Comparison of ENCODE assay signal across 28 cellular contexts in genomic region chr12:9406564-9407424, GRCh38.
DNase-seq lines count a peak whose midpoint lies in the region; ATAC-seq and TF ChIP-seq lines count a peak whose summit lies in the region.
"Had no signal": no experiment of that assay in that cellular context is flagged by ENCODE, and none has a peak within 500 bp of the region (broad histone marks: within the 10 kb centered on the region; RNA-seq: fewer than 3 reads in every experiment).

No MANE protein-coding gene starts in this region.

- no peak overlapping the region for H3K4me2 ChIP-seq in H9 (ENCODE audit: insufficient read depth, insufficient read length, low read length)

- H3K9me3 ChIP-seq in H9 (ENCODE audit: control insufficient read depth, low read depth, low read length): no peaks in the 10 kb centered on the region
- no peaks in the 10 kb centered on the region for H3K9me3 ChIP-seq in NT2/D1 (ENCODE audit: insufficient read depth, low read length)
- H3K9me3 ChIP-seq in iPS-15b (ENCODE audit: control insufficient read depth, insufficient read depth, low read length): no peaks in the 10 kb centered on the region
- no peaks in the 10 kb centered on the region for H3K9me3 ChIP-seq in sigmoid colon

- H3K23me2 ChIP-seq in H9 (ENCODE audit: insufficient read length, low read depth, low read length, poor library complexity, severe bottlenecking): no peaks in the 10 kb centered on the region

- no peak overlapping the region for H4K5ac ChIP-seq in H9 (ENCODE audit: insufficient read length, low read depth, low read length)

- no peak overlapping the region for H2AK5ac ChIP-seq in H9 (ENCODE audit: insufficient read length, low read length)

- no peak for TF ChIP-seq POLR2A in sigmoid colon (IDR thresholded peaks at IDR 0.05)

- H3K23ac ChIP-seq in H9 (ENCODE audit: insufficient read length, low read depth, low read length): no peak overlapping the region

- no peak overlapping the region for H2BK12ac ChIP-seq in H9 (ENCODE audit: insufficient read length, low read depth, low read length)

- H3K27ac Mint-ChIP-seq in H9: peak overlapping the region in 2 of 3 experiments; percentile 85 to 90; a peak in 4 of 7 replicates
- no peak overlapping the region for H3K27ac Mint-ChIP-seq in activated CD4-positive, alpha-beta memory T cell treated with anti-CD3 and anti-CD28 coated beads for 36 hours
- H3K27ac Mint-ChIP-seq: CD4-positive, alpha-beta T cell; dendritic cell treated with granulocyte-macrophage colony-stimulating factor and Interleukin-4, amounts not matched to agents 40 ng/mL and 50 ng/mL, for 4 days; stimulated activated effector memory CD8-positive, alpha-beta T cell treated with anti-CD3 and anti-CD28 coated beads, Interleukin-12 subunit alpha, Interleukin-12 subunit beta, amount 100 ng/mL, for 72 hours had no signal

- H4K91ac ChIP-seq in H9 (ENCODE audit: insufficient read length, low read depth, low read length): no peak overlapping the region

- H3K79me2 ChIP-seq in H9 (ENCODE audit: insufficient read depth, low read length): no peaks in the 10 kb centered on the region

- intact Hi-C loops in sigmoid colon (cut with DNase I): no loop called here
- intact Hi-C loops in activated CD4-positive, alpha-beta memory T cell treated with anti-CD3 and anti-CD28 coated beads for 36 hours (cut with micrococcal nuclease): no loop called here

- peak overlapping the region; percentile 47; the same call in 1 of the 2 replicates for H3K14ac ChIP-seq in H9 (ENCODE audit: insufficient read depth, low read length)

- ATAC-seq in HG02798 (IDR thresholded peaks at IDR 0.05; ENCODE audit: poor library complexity, unreplicated experiment): no peak
- ATAC-seq: naive thymus-derived CD4-positive, alpha-beta T cell; stimulated activated effector memory CD8-positive, alpha-beta T cell treated with anti-CD3 and anti-CD28 coated beads, Interleukin-12 subunit alpha, Interleukin-12 subunit beta, amount 100 ng/mL, for 72 hours had no signal

- CTCF ChIA-PET in activated CD4-positive, alpha-beta memory T cell treated with anti-CD3 and anti-CD28 coated beads for 36 hours (lab: Charles Lee): no interaction called here

- H3K4me1 ChIP-seq in H9 (ENCODE audit: insufficient read depth, low read length) (no peaks in the 10 kb centered on the region), NT2/D1 (ENCODE audit: insufficient read depth, insufficient read length) (peaks cover 15% of the 10 kb centered on the region), iPS-15b (ENCODE audit: control insufficient read depth, insufficient read depth, low read length) (no peaks in the 10 kb centered on the region), sigmoid colon (no peaks in the 10 kb centered on the region)

- no peak for DNase-seq in H9
- no peak for DNase-seq in NT2/D1 (ENCODE audit: low read depth, low spot score)
- DNase-seq in sigmoid colon: no peak
- DNase-seq in occipital lobe (lab: John Stamatoyannopoulos, UW): no peak
- DNase-seq in activated CD8-positive, alpha-beta memory T cell treated with anti-CD3 and anti-CD28 coated beads, Interleukin-2, amount 50 U/mL, for 4 hours: no peak
- DNase-seq in activated CD4-positive, alpha-beta memory T cell treated with anti-CD3 and anti-CD28 coated beads for 36 hours: no peak
- DNase-seq: activated CD4-positive, alpha-beta T cell treated with anti-CD3 and anti-CD28 coated beads for 1 hour; activated CD8-positive, alpha-beta memory T cell treated with anti-CD3 and anti-CD28 coated beads for 24 hours; activated naive CD4-positive, alpha-beta T cell treated with Interleukin-2 at 50 U/mL for 16 hours; activated T-cell treated with anti-CD3 and anti-CD28 coated beads, Interleukin-2, amount 50 U/mL, for 48 hours; amniotic stem cell; CD4-positive, alpha-beta T cell; foreskin fibroblast; kidney; naive thymus-derived CD4-positive, alpha-beta T cell; NCI-H1048; NCI-H1930; NCI-H2227 treated with DMSO at 0.1 percent for 48 hours; NCI-H748 treated with DMSO at 0.1 percent for 48 hours; OCI-M1; Right ventricle myocardium superior; small intestine; stimulated activated CD4-positive, alpha-beta T cell treated with anti-CD3 and anti-CD28 coated beads, Interleukin-2, amount 100 ng/mL, for 24 hours had no signal

- H3K36me3 ChIP-seq in NT2/D1 (ENCODE audit: insufficient read depth, insufficient read length, low read length): no peaks in the 10 kb centered on the region
- H3K36me3 ChIP-seq in iPS-15b (ENCODE audit: control insufficient read depth, insufficient read depth, low read length): no peaks in the 10 kb centered on the region
- H3K36me3 ChIP-seq in sigmoid colon: no peaks in the 10 kb centered on the region

- no peak overlapping the region for H4K8ac ChIP-seq in H9 (replicated peaks; ENCODE audit: insufficient read length, low read depth, low read length)

- H3K4me3 Mint-ChIP-seq in H9: no peak overlapping the region
- H3K4me3 Mint-ChIP-seq in activated CD4-positive, alpha-beta memory T cell treated with anti-CD3 and anti-CD28 coated beads for 36 hours: no peak overlapping the region
- H3K4me3 Mint-ChIP-seq: dendritic cell treated with granulocyte-macrophage colony-stimulating factor and Interleukin-4, amounts not matched to agents 40 ng/mL and 50 ng/mL, for 4 days; stimulated activated effector memory CD8-positive, alpha-beta T cell treated with anti-CD3 and anti-CD28 coated beads, Interleukin-12 subunit alpha, Interleukin-12 subunit beta, amount 100 ng/mL, for 72 hours had no signal

- H3K4me3 ChIP-seq in NT2/D1 (ENCODE audit: insufficient read length, low read depth): peak overlapping the region; percentile 56
- H3K4me3 ChIP-seq in iPS-15b (ENCODE audit: low read depth, low read length): peak overlapping the region; percentile 43
- H3K4me3 ChIP-seq in sigmoid colon: peak overlapping the region in 3 of 4 donors; percentile 2 to 16 (median 6)

- H3K9ac ChIP-seq in H9 (ENCODE audit: extremely low read depth, insufficient read length, low read length) (no peak overlapping the region), NT2/D1 (ENCODE audit: insufficient read length, low read depth) (peak overlapping the region; percentile 73), iPS-15b (ENCODE audit: low read depth, low read length) (no peak overlapping the region)

- no peak overlapping the region for H2BK15ac ChIP-seq in H9 (ENCODE audit: low read depth, low read length)

- no peak for TF ChIP-seq EP300 in sigmoid colon (IDR thresholded peaks at IDR 0.05)

- no CpG with 5 or more reads among the region's 46 CpGs for WGBS in H9 (ENCODE audit: extremely low coverage, insufficient read length, low lambda C conversion rate)
- WGBS in sigmoid colon, 2 donors: 71 to 92% methylated on average over 46 of the region's 46 CpGs

- no peak overlapping the region for H2BK20ac ChIP-seq in H9 (ENCODE audit: low read depth, low read length, poor library complexity, severe bottlenecking)

- H3K27me3 ChIP-seq in H9 (ENCODE audit: insufficient read depth, low read length): no peaks in the 10 kb centered on the region
- H3K27me3 ChIP-seq in NT2/D1 (ENCODE audit: insufficient read depth, insufficient read length): no peaks in the 10 kb centered on the region
- H3K27me3 ChIP-seq in iPS-15b (ENCODE audit: control insufficient read depth, insufficient read depth, low read length): no peaks in the 10 kb centered on the region
- no peaks in the 10 kb centered on the region for H3K27me3 ChIP-seq in sigmoid colon

- no peak overlapping the region for H2BK120ac ChIP-seq in H9 (ENCODE audit: low read depth, low read length, poor library complexity, severe bottlenecking)

- H3K27ac ChIP-seq in H9 (ENCODE audit: insufficient read length, low read depth, low read length) (no peak overlapping the region), sigmoid colon (no peak overlapping the region)
- H3K27ac ChIP-seq: epithelial cell of prostate had no signal

- TF ChIP-seq CTCF in H9 (conservative IDR thresholded peaks at IDR 0.05) (no peak), sigmoid colon (IDR thresholded peaks at IDR 0.05) (no peak)

- H3K27me3 Mint-ChIP-seq in H9 (ENCODE audit: low read depth): peaks cover 2% of the 10 kb centered on the region
- no peaks in the 10 kb centered on the region for H3K27me3 Mint-ChIP-seq in activated CD4-positive, alpha-beta memory T cell treated with anti-CD3 and anti-CD28 coated beads for 36 hours
- H3K27me3 Mint-ChIP-seq: CD4-positive, alpha-beta T cell; naive thymus-derived CD4-positive, alpha-beta T cell had no signal

- no peaks in the 10 kb centered on the region for H3K79me1 ChIP-seq in H9 (ENCODE audit: insufficient read depth, low read depth, low read length, poor library complexity, severe bottlenecking)

- H3T11ph ChIP-seq in H9 (ENCODE audit: low read length): no peak overlapping the region

- POLR2A ChIA-PET in activated CD4-positive, alpha-beta memory T cell treated with anti-CD3 and anti-CD28 coated beads for 36 hours (lab: Charles Lee): no interaction called here

- H2BK5ac ChIP-seq in H9 (ENCODE audit: insufficient read length, low read length): no peak overlapping the region

- H2AFZ ChIP-seq in H9 (ENCODE audit: low read length): no peak overlapping the region

- peaks cover 2 to 15% (median 5%) of the 10 kb centered on the region in 3 experiments; a peak in 5 of 7 replicates for H3K36me3 Mint-ChIP-seq in H9 (ENCODE audit: insufficient read depth in 1 of 3, low read depth in 3 of 3)
- no peaks in the 10 kb centered on the region for H3K36me3 Mint-ChIP-seq in activated CD4-positive, alpha-beta memory T cell treated with anti-CD3 and anti-CD28 coated beads for 36 hours
- H3K36me3 Mint-ChIP-seq: stimulated activated effector memory CD8-positive, alpha-beta T cell treated with anti-CD3 and anti-CD28 coated beads, Interleukin-12 subunit alpha, Interleukin-12 subunit beta, amount 100 ng/mL, for 72 hours had no signal

- H3K56ac ChIP-seq in H9 (ENCODE audit: insufficient read length, low read depth, low read length): no peak overlapping the region

- H3K18ac ChIP-seq in H9 (ENCODE audit: insufficient read length, low read depth, low read length): no peak overlapping the region

- no peak overlapping the region for H3K4ac ChIP-seq in H9 (ENCODE audit: low read depth, low read length)

- no peaks in the 10 kb centered on the region for H3K9me3 Mint-ChIP-seq in H9
- no peaks in the 10 kb centered on the region for H3K9me3 Mint-ChIP-seq in activated CD4-positive, alpha-beta memory T cell treated with anti-CD3 and anti-CD28 coated beads for 36 hours
- H3K9me3 Mint-ChIP-seq: CD4-positive, alpha-beta T cell; dendritic cell treated with granulocyte-macrophage colony-stimulating factor and Interleukin-4, amounts not matched to agents 40 ng/mL and 50 ng/mL, for 4 days; naive thymus-derived CD4-positive, alpha-beta T cell; stimulated activated effector memory CD8-positive, alpha-beta T cell treated with anti-CD3 and anti-CD28 coated beads, Interleukin-12 subunit alpha, Interleukin-12 subunit beta, amount 100 ng/mL, for 72 hours had no signal

- peaks cover 4 to 9% of the 10 kb centered on the region in 2 experiments; a peak in 3 of 4 replicates for H3K4me1 Mint-ChIP-seq in H9
- H3K4me1 Mint-ChIP-seq in activated CD4-positive, alpha-beta memory T cell treated with anti-CD3 and anti-CD28 coated beads for 36 hours (ENCODE audit: low read depth): no peaks in the 10 kb centered on the region

- H4K20me1 ChIP-seq in H9 (ENCODE audit: control insufficient read depth, insufficient read depth, insufficient read length): no peaks in the 10 kb centered on the region

Comparison
In these comparisons a context has a peak if more than half of its experiments do, and no peak if none do; other contexts are left out.
1. H3K4me3 ChIP-seq: peak in every context shown above with its lines; median percentile 56 in NT2/D1; 43 in iPS-15b; 6 in sigmoid colon.